Comparison of ENCODE assay signal across 17 cellular contexts in the genomic region with DNA sequence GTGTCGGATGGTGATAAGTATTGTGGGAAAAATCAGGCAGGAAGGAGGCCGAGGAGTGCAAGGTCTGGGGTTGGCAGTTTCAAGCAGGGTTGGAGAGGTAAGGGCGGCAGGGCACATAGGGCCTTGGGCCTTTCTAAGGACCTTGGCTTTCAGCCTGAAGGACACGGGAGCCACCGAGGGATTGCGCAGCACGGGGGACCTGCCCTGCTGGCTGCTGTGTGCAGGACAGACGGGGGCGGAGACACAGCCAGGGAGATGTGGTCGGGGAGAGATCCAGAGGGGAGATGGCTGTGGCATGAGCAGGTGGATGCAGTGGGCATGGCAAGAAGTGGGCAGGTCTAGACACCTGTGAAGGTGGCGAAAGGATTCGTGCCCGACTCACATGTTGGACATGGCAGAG. TPM values are rescaled to one million over a fixed set of nuclear protein-coding genes. Genes with fewer than 3 reads are reported as not detected.
DNase-seq lines count a peak whose midpoint lies in the region; ATAC-seq and TF ChIP-seq lines count a peak whose summit lies in the region.
"Had no signal": no experiment of that assay in that cellular context is flagged by ENCODE, and none has a peak within 500 bp of the region (broad histone marks: within the 10 kb centered on the region; RNA-seq: fewer than 3 reads in every experiment).

No MANE protein-coding gene starts in this region.

- peak in 1 of 6 experiments; percentile 19 for TF ChIP-seq CTCF in adrenal gland (IDR thresholded peaks at IDR 0.05)
- TF ChIP-seq CTCF in nephron progenitor cell (IDR thresholded peaks at IDR 0.05): no peak
- TF ChIP-seq CTCF in type B pancreatic cell (conservative IDR thresholded peaks at IDR 0.05): no peak

- H3K9me3 Mint-ChIP-seq in activated T-cell treated with anti-CD3 and anti-CD28 coated beads, Interleukin-2, amount 50 U/mL, for 24 hours: no peaks in the 10 kb centered on the region
- H3K9me3 Mint-ChIP-seq in nephron progenitor cell (no peaks in the 10 kb centered on the region), type B pancreatic cell (no peaks in the 10 kb centered on the region)
- H3K9me3 Mint-ChIP-seq: CD8-positive, alpha-beta memory T cell; GM23338; HFFc6 had no signal

- no peaks in the 10 kb centered on the region for H3K27me3 Mint-ChIP-seq in activated T-cell treated with anti-CD3 and anti-CD28 coated beads, Interleukin-2, amount 50 U/mL, for 24 hours
- H3K27me3 Mint-ChIP-seq in nephron progenitor cell (ENCODE audit: low read depth, poor library complexity) (no peaks in the 10 kb centered on the region), type B pancreatic cell (no peaks in the 10 kb centered on the region)

- no peak for TF ChIP-seq POLR2A in adrenal gland (IDR thresholded peaks at IDR 0.05)

- no peaks in the 10 kb centered on the region for H3K27me3 ChIP-seq in adrenal gland
- H3K27me3 ChIP-seq: BLaER1 had no signal

- H3K9me3 ChIP-seq in adrenal gland (replicated peaks in 1 of 3): no peaks in the 10 kb centered on the region
- H3K9me3 ChIP-seq: BLaER1, HAP-1 had no signal

- H3K27ac ChIP-seq in adrenal gland: no peak overlapping the region
- H3K27ac ChIP-seq: 22Rv1, BLaER1 had no signal

- peak overlapping the region; percentile 2 for H3K27ac Mint-ChIP-seq in activated T-cell treated with anti-CD3 and anti-CD28 coated beads, Interleukin-2, amount 50 U/mL, for 24 hours
- H3K27ac Mint-ChIP-seq in nephron progenitor cell (peak overlapping the region; percentile 14), type B pancreatic cell (peak overlapping the region; percentile 4)
- H3K27ac Mint-ChIP-seq: GM23338 had no signal

- H3K4me3 ChIP-seq in adrenal gland: no peak overlapping the region
- H3K4me3 ChIP-seq: BLaER1, GM23338, HAP-1 had no signal

- ATAC-seq in HG02970 (IDR thresholded peaks at IDR 0.05; ENCODE audit: low FRiP score, unreplicated experiment): no peak
- no peak for ATAC-seq in GM18517 (IDR thresholded peaks at IDR 0.05; ENCODE audit: unreplicated experiment)
- ATAC-seq: GM23338 had no signal

- DNase-seq in activated T-cell treated with anti-CD3 and anti-CD28 coated beads, Interleukin-2, amount 50 U/mL, for 24 hours: no peak
- DNase-seq in activated T-cell treated with anti-CD3 and anti-CD28 coated beads, Interleukin-2, amount 50 U/mL, for 1 hour: no peak
- DNase-seq in adrenal gland: peak in 5 of 7 donors; percentile 25 to 61 (median 49)
- no peak for DNase-seq in nephron progenitor cell
- no peak for DNase-seq in type B pancreatic cell (ENCODE audit: extremely low spot score, unreplicated experiment)
- DNase-seq in stimulated activated CD4-positive, alpha-beta T cell treated with anti-CD3 and anti-CD28 coated beads, Interleukin-4, amount 100 ng/mL, for 24 hours: no peak
- DNase-seq: CD8-positive, alpha-beta memory T cell; DMS53; GF-D8; HFFc6 had no signal

- H3K4me3 Mint-ChIP-seq in activated T-cell treated with anti-CD3 and anti-CD28 coated beads, Interleukin-2, amount 50 U/mL, for 24 hours: no peak overlapping the region
- H3K4me3 Mint-ChIP-seq in nephron progenitor cell: no peak overlapping the region
- no peak overlapping the region for H3K4me3 Mint-ChIP-seq in type B pancreatic cell
- H3K4me3 Mint-ChIP-seq: GM23338, HFFc6 had no signal

- H3K4me1 Mint-ChIP-seq in activated T-cell treated with anti-CD3 and anti-CD28 coated beads, Interleukin-2, amount 50 U/mL, for 24 hours (ENCODE audit: low read depth): peaks cover 4% of the 10 kb centered on the region
- H3K4me1 Mint-ChIP-seq in nephron progenitor cell: peaks cover 4% of the 10 kb centered on the region
- H3K4me1 Mint-ChIP-seq in type B pancreatic cell (ENCODE audit: unreplicated experiment): peaks cover 6% of the 10 kb centered on the region

- H3K4me1 ChIP-seq in adrenal gland (replicated peaks in 1 of 2): peaks cover 0 to 5% of the 10 kb centered on the region in 2 donors
- H3K4me1 ChIP-seq: BLaER1, HAP-1 had no signal

- whole genome bisulfite sequencing in adrenal gland, 4 donors: 52 to 71% (median 55%) methylated on average over 13 of the region's 13 CpGs

- H3K36me3 ChIP-seq in adrenal gland (replicated peaks in 1 of 2): peaks cover 0 to 14% of the 10 kb centered on the region in 2 donors

- peaks cover 28% of the 10 kb centered on the region for H3K36me3 Mint-ChIP-seq in activated T-cell treated with anti-CD3 and anti-CD28 coated beads, Interleukin-2, amount 50 U/mL, for 24 hours (ENCODE audit: low read depth)
- H3K36me3 Mint-ChIP-seq in nephron progenitor cell (ENCODE audit: low read depth) (peaks cover 14% of the 10 kb centered on the region), type B pancreatic cell (peaks cover 9% of the 10 kb centered on the region)

- intact Hi-C loops in adrenal gland (cut with DNase I): no loop called here

RNA-seq across cellular contexts. Expression of a gene that starts 14.7 kb away (rescaled TPM):
- total RNA-seq in adrenal gland: 1 to 10 TPM in 6 of 8 donors, under 1 TPM in 2; 0.17 to 2.5 (median 1.5) TPM
- polyA plus RNA-seq in adrenal gland: 1 to 10 TPM in 1 of 3 donors, under 1 TPM in 2; 0.47 to 2.0 (median 0.48) TPM
- total RNA-seq in type B pancreatic cell (ENCODE audit: low replicate concordance): 2.6 and 3.0 TPM in 2 replicates

RNA-seq across cellular contexts. Expression of a gene that starts 40.2 kb away (rescaled TPM):
- total RNA-seq in adrenal gland (100 to 1,000 TPM; 221 to 423 (median 337) TPM), type B pancreatic cell (ENCODE audit: low replicate concordance) (127 and 156 TPM in 2 replicates)
- 100 to 1,000 TPM; 226 to 616 (median 296) TPM for polyA plus RNA-seq in adrenal gland

RNA-seq across cellular contexts. Expression of a gene that starts 40.3 kb away (rescaled TPM):
- total RNA-seq in adrenal gland (100 to 1,000 TPM in 1 of 8 donors, 10 to 100 TPM in 7; 54.3 to 233 (median 65.2) TPM), type B pancreatic cell (ENCODE audit: low replicate concordance) (15.6 and 36.8 TPM in 2 replicates)
- 100 to 1,000 TPM in 2 of 3 donors, 10 to 100 TPM in 1; 39.7 to 177 (median 101) TPM for polyA plus RNA-seq in adrenal gland

RNA-seq across cellular contexts. Expression of a gene that starts 43.7 kb away (rescaled TPM):
- total RNA-seq in adrenal gland (not detected), type B pancreatic cell (ENCODE audit: low replicate concordance) (not detected in 2 replicates)
- not detected for polyA plus RNA-seq in adrenal gland
- total RNA-seq: A673; CD8-positive, alpha-beta memory T cell; GM23338; HFFc6 had no signal
- polyA plus RNA-seq: CD8-positive, alpha-beta memory T cell; GM23338 had no signal

Comparison
In these comparisons a context has a peak if more than half of its experiments do, and no peak if none do; other contexts are left out.
1. DNase-seq: peak in adrenal gland (5 of 7); none in activated T-cell treated with anti-CD3 and anti-CD28 coated beads, Interleukin-2, amount 50 U/mL, for 24 hours (single experiment), activated T-cell treated with anti-CD3 and anti-CD28 coated beads, Interleukin-2, amount 50 U/mL, for 1 hour (single experiment), nephron progenitor cell (single experiment), type B pancreatic cell (single experiment) and stimulated activated CD4-positive, alpha-beta T cell treated with anti-CD3 and anti-CD28 coated beads, Interleukin-4, amount 100 ng/mL, for 24 hours (single experiment).
2. Peak in every context shown above with its lines, with median percentiles within 50 percentile points of each other: H3K27ac Mint-ChIP-seq.